Comparison of ENCODE assay signal across 9 cellular contexts in genomic region chr19:30222428-30222873, GRCh38.
DNase-seq lines count a peak whose midpoint lies in the region; ATAC-seq and TF ChIP-seq lines count a peak whose summit lies in the region.
"Had no signal": no experiment of that assay in that cellular context is flagged by ENCODE, and none has a peak within 500 bp of the region (broad histone marks: within the 10 kb centered on the region; RNA-seq: fewer than 3 reads in every experiment).

No MANE protein-coding gene starts in this region.

- H3K36me3 ChIP-seq in Loucy (ENCODE audit: insufficient read depth, low read length) (no peaks in the 10 kb centered on the region), parathyroid adenoma (ENCODE audit: control insufficient read depth, insufficient read depth, low read length) (no peaks in the 10 kb centered on the region)

- H2AFZ ChIP-seq in Loucy (ENCODE audit: low read length) (no peak overlapping the region), parathyroid adenoma (peak overlapping the region; percentile 11)

- H3K79me2 ChIP-seq in Loucy (ENCODE audit: insufficient read depth, low read length) (no peaks in the 10 kb centered on the region), parathyroid adenoma (no peaks in the 10 kb centered on the region)

- H3K9me3 ChIP-seq in Loucy (ENCODE audit: insufficient read depth, low read depth, low read length) (no peaks in the 10 kb centered on the region), parathyroid adenoma (ENCODE audit: control insufficient read depth, low read length) (no peaks in the 10 kb centered on the region)

- no peaks in the 10 kb centered on the region for H3F3A ChIP-seq in Loucy (ENCODE audit: low read depth)

- DNase-seq in GM10266 (ENCODE audit: extremely low spot score) (peak; percentile 58), fibroblast of villous mesenchyme (ENCODE audit: low read depth) (no peak), NCI-H226 (no peak), NCI-H524 treated with DMSO at 0.1 percent for 48 hours (lab: John Stamatoyannopoulos, UW) (no peak)

- H3K4me1 ChIP-seq in Loucy (ENCODE audit: insufficient read depth, low read length, poor library complexity, severe bottlenecking) (peaks cover 7% of the 10 kb centered on the region), parathyroid adenoma (peaks cover 5% of the 10 kb centered on the region)

- H3K9ac ChIP-seq in Loucy (ENCODE audit: low read depth, low read length, poor library complexity, severe bottlenecking) (no peak overlapping the region), parathyroid adenoma (no peak overlapping the region)

- TF ChIP-seq CTCF in GM10266 (IDR thresholded peaks at IDR 0.05; ENCODE audit: control insufficient read depth, insufficient read depth, low read depth, missing control alignments) (peak; percentile 62), Loucy (conservative IDR thresholded peaks at IDR 0.05; ENCODE audit: low read length) (peak; percentile 46; the same call in 1 of the 2 replicates), fibroblast of villous mesenchyme (IDR thresholded peaks at IDR 0.05; ENCODE audit: insufficient read depth, low read depth, low read length) (peak; percentile 20), parathyroid adenoma (IDR thresholded peaks at IDR 0.05) (peak; percentile 40)

- no peak overlapping the region for H3K27ac ChIP-seq in parathyroid adenoma
- H3K27ac ChIP-seq: SK-N-MC had no signal

- H4K20me1 ChIP-seq in Loucy (ENCODE audit: insufficient read depth, low read length, poor library complexity, severe bottlenecking), result no peaks in the 10 kb centered on the region

- H3K9me2 ChIP-seq in Loucy (replicated peaks; ENCODE audit: low read depth, low read length), result no peaks in the 10 kb centered on the region

- H3K27me3 ChIP-seq in Loucy (ENCODE audit: insufficient read depth, low read length, poor library complexity, severe bottlenecking) (no peaks in the 10 kb centered on the region), parathyroid adenoma (ENCODE audit: control insufficient read depth, insufficient read depth, low read length) (no peaks in the 10 kb centered on the region)

- H3K4me2 ChIP-seq in Loucy (ENCODE audit: low read depth, low read length, poor library complexity, severe bottlenecking) (no peak overlapping the region), parathyroid adenoma (ENCODE audit: low read length) (peak overlapping the region; percentile 47)

- H3K4me3 ChIP-seq in Loucy (ENCODE audit: low read length, poor library complexity, severe bottlenecking), result no peak overlapping the region
- no peak overlapping the region for H3K4me3 ChIP-seq in fibroblast of villous mesenchyme (ENCODE audit: low read depth, low read length)
- H3K4me3 ChIP-seq in parathyroid adenoma (ENCODE audit: low read depth, low read length), result no peak overlapping the region
- H3K4me3 ChIP-seq: SK-N-MC had no signal

- ATAC-seq in GM19035 (IDR thresholded peaks at IDR 0.05; ENCODE audit: unreplicated experiment), result no peak
- ATAC-seq in HG03280 (IDR thresholded peaks at IDR 0.05; ENCODE audit: unreplicated experiment), result no peak
